Comparison of ENCODE assay signal across 18 cellular contexts in the genomic region with DNA sequence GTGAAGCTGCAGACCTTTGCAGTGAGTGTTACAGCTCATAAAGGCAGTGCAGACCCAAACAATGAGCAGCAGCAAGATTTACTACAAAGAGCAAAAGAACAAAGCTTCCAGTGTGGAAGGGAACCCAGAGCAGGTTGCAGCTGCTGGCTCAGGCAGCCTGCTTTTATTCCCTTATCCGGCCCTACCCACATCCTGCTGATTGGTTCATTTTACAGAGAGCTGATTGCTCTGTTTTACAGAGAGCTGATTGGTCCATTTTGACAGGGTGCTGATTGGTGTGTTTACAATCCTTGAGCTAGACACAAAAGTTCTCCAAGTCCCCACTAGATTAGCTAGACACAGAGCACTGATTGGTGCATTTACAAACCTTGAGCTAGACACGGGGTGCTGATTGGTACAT. TPM values are rescaled to one million over a fixed set of nuclear protein-coding genes. Genes with fewer than 3 reads are reported as not detected.
"Had no signal": no experiment of that assay in that cellular context is flagged by ENCODE, and none has a peak within 500 bp of the region (broad histone marks: within the 10 kb centered on the region; RNA-seq: fewer than 3 reads in every experiment).

No MANE protein-coding gene starts in this region.

RNA-seq across cellular contexts. Expression of gene DYDC2, which starts 2.3 kb away (rescaled TPM):
- total RNA-seq: naive thymus-derived CD8-positive, alpha-beta T cell; natural killer cell treated with Interleukin-12 subunit alpha and Interleukin-12 subunit beta and Interleukin-15 and Interleukin-18, amount 100 ng/mL, for 72 hours; osteoblast; posterior vena cava; prostate gland; pulmonary artery endothelial cell; right atrium auricular region; sciatic nerve; smooth muscle cell; spleen; thoracic aorta; thyroid gland; tibial nerve; ureter; vagina had no signal
- polyA plus RNA-seq: naive thymus-derived CD8-positive, alpha-beta T cell; smooth muscle cell; spleen had no signal

RNA-seq across cellular contexts. Expression of gene DYDC1, which starts 2.4 kb away (rescaled TPM):
- total RNA-seq: naive thymus-derived CD8-positive, alpha-beta T cell; natural killer cell treated with Interleukin-12 subunit alpha and Interleukin-12 subunit beta and Interleukin-15 and Interleukin-18, amount 100 ng/mL, for 72 hours; occipital lobe; osteoblast; posterior vena cava; pulmonary artery endothelial cell; right atrium auricular region; sciatic nerve; smooth muscle cell; spleen; suprapubic skin; thoracic aorta; tibial nerve; ureter; vagina had no signal
- polyA plus RNA-seq: naive thymus-derived CD8-positive, alpha-beta T cell; ovary; smooth muscle cell; spleen had no signal
